8 cellular contexts compared by ENCODE assay signal in the genomic region with DNA sequence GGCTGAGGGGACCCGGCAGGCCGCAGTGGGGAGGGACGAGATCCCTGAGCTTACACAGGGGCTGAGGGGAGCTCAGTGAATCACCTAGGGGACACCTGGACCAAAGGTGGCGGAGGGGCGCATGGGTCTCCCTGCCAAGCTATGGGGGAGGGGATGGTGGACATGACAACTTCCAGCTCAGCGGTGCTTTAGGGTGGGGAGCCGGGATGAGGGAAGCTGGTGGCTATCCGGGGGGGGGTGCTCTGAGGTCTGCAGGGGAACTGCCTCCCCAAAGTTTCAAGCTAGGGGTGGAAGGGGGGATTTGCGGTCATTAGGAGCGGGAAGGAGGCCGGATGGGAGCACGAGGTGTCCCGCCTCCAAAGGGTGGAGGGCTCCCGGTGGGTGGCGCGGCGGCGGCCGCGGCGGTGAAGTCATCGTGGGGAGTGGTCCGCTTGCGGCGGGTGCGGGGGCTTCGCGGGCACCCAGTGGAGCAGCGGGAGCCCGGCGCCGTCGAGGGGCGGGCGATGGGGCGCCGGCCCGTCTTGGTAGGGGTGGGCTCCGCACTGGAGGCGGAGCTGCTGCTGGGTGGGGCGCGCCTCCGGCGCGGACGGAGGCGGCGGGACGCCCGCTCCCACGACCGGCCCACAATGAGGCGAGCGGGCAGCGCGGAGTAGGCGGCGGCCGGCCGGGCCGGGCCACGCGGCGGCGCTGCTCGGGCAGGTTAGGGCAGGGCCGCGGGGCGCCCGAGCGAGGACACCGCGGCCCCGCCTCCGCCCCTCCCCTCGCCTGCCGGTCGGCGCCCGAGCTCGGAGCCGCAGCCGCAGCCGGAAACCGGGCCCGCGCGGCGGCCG. TPM values are rescaled to one million over a fixed set of nuclear protein-coding genes. Genes with fewer than 3 reads are reported as not detected.
A peak's percentile ranks its signal among the peaks of the same experiment; 100 is the strongest.
DNase-seq lines count a peak whose midpoint lies in the region; ATAC-seq and TF ChIP-seq lines count a peak whose summit lies in the region.

A gene with protein sequence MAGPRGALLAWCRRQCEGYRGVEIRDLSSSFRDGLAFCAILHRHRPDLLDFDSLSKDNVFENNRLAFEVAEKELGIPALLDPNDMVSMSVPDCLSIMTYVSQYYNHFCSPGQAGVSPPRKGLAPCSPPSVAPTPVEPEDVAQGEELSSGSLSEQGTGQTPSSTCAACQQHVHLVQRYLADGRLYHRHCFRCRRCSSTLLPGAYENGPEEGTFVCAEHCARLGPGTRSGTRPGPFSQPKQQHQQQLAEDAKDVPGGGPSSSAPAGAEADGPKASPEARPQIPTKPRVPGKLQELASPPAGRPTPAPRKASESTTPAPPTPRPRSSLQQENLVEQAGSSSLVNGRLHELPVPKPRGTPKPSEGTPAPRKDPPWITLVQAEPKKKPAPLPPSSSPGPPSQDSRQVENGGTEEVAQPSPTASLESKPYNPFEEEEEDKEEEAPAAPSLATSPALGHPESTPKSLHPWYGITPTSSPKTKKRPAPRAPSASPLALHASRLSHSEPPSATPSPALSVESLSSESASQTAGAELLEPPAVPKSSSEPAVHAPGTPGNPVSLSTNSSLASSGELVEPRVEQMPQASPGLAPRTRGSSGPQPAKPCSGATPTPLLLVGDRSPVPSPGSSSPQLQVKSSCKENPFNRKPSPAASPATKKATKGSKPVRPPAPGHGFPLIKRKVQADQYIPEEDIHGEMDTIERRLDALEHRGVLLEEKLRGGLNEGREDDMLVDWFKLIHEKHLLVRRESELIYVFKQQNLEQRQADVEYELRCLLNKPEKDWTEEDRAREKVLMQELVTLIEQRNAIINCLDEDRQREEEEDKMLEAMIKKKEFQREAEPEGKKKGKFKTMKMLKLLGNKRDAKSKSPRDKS (plus strand): TSS at position 764 of the 830 bp plus-strand sequence. CDS start 126 bp downstream, outside the sequence.

- WGBS in mammary epithelial cell (ENCODE audit: low coverage, missing lambda C conversion rate): 14% methylated on average over 5 of the region's 90 CpGs
- 5 to 15% (median 7%) methylated on average over 25 to 90 of the region's 90 CpGs for WGBS in spleen, 5 donors

- peak; percentile 79 for ATAC-seq in GM21825 (IDR thresholded peaks at IDR 0.05; ENCODE audit: unreplicated experiment)

- DNase-seq in G401 (ENCODE audit: low spot score) (peak; percentile 61), LNCaP clone FGC (ENCODE audit: low read depth) (no peak), UCSD-AML1 (lab: John Stamatoyannopoulos, UW; ENCODE audit: unreplicated experiment) (peak; percentile 83), mammary epithelial cell (peak; percentile 87), immature natural killer cell (peak; percentile 70 to 74 (median 72)), spleen (peak; percentile 95), cerebellar nuclear complex (lab: John Stamatoyannopoulos, UW) (no peak)

- H3K27ac ChIP-seq in mammary epithelial cell (ENCODE audit: insufficient read depth, low read depth, low read length) (peak within 1 kb of the TSS; percentile 95), spleen (peak within 1 kb of the TSS; percentile 3 to 93 (median 80))

- peaks cover 46% of the 10 kb centered on the region for H3K79me2 ChIP-seq in mammary epithelial cell (ENCODE audit: insufficient read depth, low read length)

- peak within 1 kb of the TSS; percentile 63 to 89 (median 78) for H3K27ac Mint-ChIP-seq in immature natural killer cell

- BruUV-seq in mammary epithelial cell (replicated peaks; lab: Mats Ljungman, UMichigan): no TSS peak

- H3K9me3 ChIP-seq in mammary epithelial cell (replicated peaks; ENCODE audit: insufficient read depth, low read length): no peaks in the 10 kb centered on the region
- H3K9me3 ChIP-seq in spleen: no peaks in the 10 kb centered on the region

- dilution Hi-C loops in mammary epithelial cell (cut with HindIII; ENCODE audit: low sequenced_read_pairs): no loop called here

- H3K9ac ChIP-seq in mammary epithelial cell (ENCODE audit: insufficient read depth, low read length): peak within 1 kb of the TSS; percentile 75

- no peak for TF ChIP-seq POLR2A in spleen (IDR thresholded peaks at IDR 0.05)

- H3K36me3 ChIP-seq in mammary epithelial cell (ENCODE audit: insufficient read depth, low read length) (peaks cover 5% of the 10 kb centered on the region), spleen (peaks cover 0 to 12% (median 0%) of the 10 kb centered on the region in 6 donors)

- H3K9me3 Mint-ChIP-seq in immature natural killer cell: no peaks in the 10 kb centered on the region

- H3K27me3 ChIP-seq in mammary epithelial cell (ENCODE audit: insufficient read depth, low read length): no peaks in the 10 kb centered on the region
- no peaks in the 10 kb centered on the region for H3K27me3 ChIP-seq in spleen (replicated peaks in 1 of 7)

- in situ Hi-C loops in G401 (cut with HindIII; ENCODE audit: low sequenced_read_pairs) (no loop called here), mammary epithelial cell (cut with MboI; ENCODE audit: low sequenced_read_pairs in 2 of 2) (no loop called here)

- intact Hi-C loops in mammary epithelial cell (cut with micrococcal nuclease) (loop anchor here (1.0 to 5.0 kb wide), 4 partner anchors 9 to 47 kb away; partner anchors contain the start of genes C22orf23 and POLR2F), spleen (cut with DNase I; ENCODE audit: low total_unique reads) (no loop called here)

- H3K27me3 Mint-ChIP-seq in immature natural killer cell (ENCODE audit: low read depth in 3 of 3): peaks cover 0 to 4% (median 0%) of the 10 kb centered on the region in 3 donors

- peak; percentile 71 for TF ChIP-seq CTCF in LNCaP clone FGC (IDR thresholded peaks at IDR 0.05; ENCODE audit: control insufficient read depth, extremely low read depth, insufficient read depth)
- no peak for TF ChIP-seq CTCF in mammary epithelial cell (conservative IDR thresholded peaks at IDR 0.05 in 1 of 2, IDR thresholded peaks at IDR 0.05 in 1 of 2; ENCODE audit: extremely low read depth in 1 of 2, insufficient read depth in 1 of 2, low read depth in 1 of 2, low read length in 2 of 2)
- TF ChIP-seq CTCF in spleen (IDR thresholded peaks at IDR 0.05 in 8 of 11, conservative IDR thresholded peaks at IDR 0.05 in 3 of 11): peak in 3 of 11 experiments; percentile 24 to 48 (median 35)

- H3K4me3 ChIP-seq in LNCaP clone FGC (ENCODE audit: low read depth, low read length) (peak within 1 kb of the TSS; percentile 58), mammary epithelial cell (replicated peaks in 1 of 3; ENCODE audit: insufficient read depth in 1 of 3, low read depth in 2 of 3, low read length in 3 of 3) (peak within 1 kb of the TSS; percentile 72 to 93 (median 87)), spleen (peak within 1 kb of the TSS; percentile 27 to 88 (median 54))

- peak within 1 kb of the TSS; percentile 95 for H3K4me2 ChIP-seq in mammary epithelial cell (ENCODE audit: insufficient read depth, low read depth, low read length)

- H4K20me1 ChIP-seq in mammary epithelial cell (ENCODE audit: insufficient read depth, low read length): no peaks in the 10 kb centered on the region

- H3K4me1 ChIP-seq in mammary epithelial cell (ENCODE audit: insufficient read depth, low read length): peaks cover 48% of the 10 kb centered on the region
- peaks cover 2 to 25% (median 22%) of the 10 kb centered on the region in 6 donors for H3K4me1 ChIP-seq in spleen

- peak within 1 kb of the TSS; percentile 52 for H2AFZ ChIP-seq in mammary epithelial cell (ENCODE audit: low read depth, low read length)

- CTCF ChIA-PET in mammary epithelial cell (lab: Charles Lee; ENCODE audit: low non-redundant PET): interaction anchor here (0.6 to 0.9 kb wide), 3 partner anchors 9 to 18 kb away, joined by 3 to 13 read pairs (median 3); no protein-coding TSS in a partner anchor

- no peaks in the 10 kb centered on the region for H3K36me3 Mint-ChIP-seq in immature natural killer cell

- peaks cover 23 to 29% of the 10 kb centered on the region in 2 donors for H3K4me1 Mint-ChIP-seq in immature natural killer cell

- H3K4me3 Mint-ChIP-seq in immature natural killer cell: peak within 1 kb of the TSS; percentile 78 to 87 (median 83)

RNA-seq across cellular contexts. Expression of the gene that starts here (rescaled TPM):
- total RNA-seq in G401 (2014; rRNA removed; shearing (Covaris generic)): 20.4 and 27.6 TPM in 2 replicates
- total RNA-seq in mammary epithelial cell: 100 to 1,000 TPM; 247 to 249 TPM
- 129 TPM for polyA plus RNA-seq in mammary epithelial cell
- 299 TPM for polyA minus RNA-seq in mammary epithelial cell
- 1 to 10 TPM; 1.3 to 5.8 (median 2.1) TPM for polyA plus RNA-seq in immature natural killer cell
- total RNA-seq in spleen: 10 to 100 TPM; 15.7 to 29.4 (median 21.8) TPM
- 10 to 100 TPM in 1 of 3 donors, 1 to 10 TPM in 2; 3.8 to 11.6 (median 4.1) TPM for polyA plus RNA-seq in spleen

Comparison
In these comparisons a context has a peak if more than half of its experiments do, and no peak if none do; other contexts are left out.
1. RNA of the gene that starts here (polyA plus RNA-seq): 129 TPM in mammary epithelial cell (single experiment); 3.8 to 11.6 TPM in spleen and 1.3 to 5.8 TPM in immature natural killer cell; every median in the first group is over 10 times any median in the second.
2. DNase-seq: peak in G401 (single experiment), UCSD-AML1 (single experiment), mammary epithelial cell (single experiment), immature natural killer cell (3 of 3) and spleen (single experiment); none in LNCaP clone FGC (single experiment) and cerebellar nuclear complex (0 of 2).
3. Peak in every context shown above with its lines, with median percentiles within 50 percentile points of each other: H3K4me3 ChIP-seq.